In the genomic region with DNA sequence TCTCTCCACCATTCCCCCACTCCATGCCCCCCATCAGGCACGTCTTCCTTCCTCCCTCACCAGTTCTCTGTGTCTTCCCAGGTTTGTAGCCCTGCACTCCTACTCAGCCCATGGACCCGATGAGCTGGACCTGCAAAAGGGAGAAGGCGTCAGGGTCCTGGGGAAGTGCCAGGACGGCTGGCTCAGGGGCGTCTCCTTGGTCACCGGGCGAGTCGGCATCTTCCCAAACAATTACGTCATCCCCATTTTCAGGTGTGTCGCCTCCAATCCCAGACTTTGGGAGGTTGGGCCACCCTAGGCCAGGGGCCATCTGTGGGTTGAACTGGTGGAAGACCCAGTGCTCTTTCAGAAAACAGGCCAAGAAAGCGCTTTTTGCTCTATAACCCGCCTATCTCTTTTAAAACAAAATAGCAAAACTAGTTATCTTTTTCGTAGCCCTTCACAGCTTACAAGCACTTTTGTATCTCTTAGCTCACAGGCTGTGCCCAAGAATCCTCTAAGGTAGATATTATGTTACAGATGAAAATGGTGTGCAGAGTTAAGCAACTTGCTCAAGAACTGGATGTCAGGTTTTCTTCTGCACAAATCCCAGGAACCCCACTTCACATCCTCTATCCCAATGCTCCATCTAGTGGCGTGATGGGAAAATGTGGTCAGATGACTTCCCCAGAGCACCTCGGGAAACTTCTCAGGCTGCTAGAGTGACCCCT, we compare ENCODE assay signal across 8 cellular contexts. TPM values are rescaled to one million over a fixed set of nuclear protein-coding genes. Genes with fewer than 3 reads are reported as not detected.
DNase-seq lines count a peak whose midpoint lies in the region; ATAC-seq and TF ChIP-seq lines count a peak whose summit lies in the region.

No MANE protein-coding gene starts in this region.

- no peaks in the 10 kb centered on the region for H3K4me1 ChIP-seq in HAP-1

- H3K27me3 ChIP-seq in HAP-1 (ENCODE audit: low read depth) = no peaks in the 10 kb centered on the region

- H3K36me3 ChIP-seq in HAP-1 (replicated peaks) = no peaks in the 10 kb centered on the region

- H3K36me3 Mint-ChIP-seq in Calu3 (ENCODE audit: insufficient read depth, unreplicated experiment) = no peaks in the 10 kb centered on the region

- in situ Hi-C loops in HAP-1 (cut with MboI; ENCODE audit: low sequenced_read_pairs) = loop anchor here (10.0 kb wide), 1 partner anchor 214 kb away; a partner anchor contains a TSS
- in situ Hi-C loops in astrocyte of the spinal cord (cut with HindIII; ENCODE audit: low sequenced_read_pairs) = no loop called here

- TF ChIP-seq CTCF in Calu3 (IDR thresholded peaks at IDR 0.05; ENCODE audit: unreplicated experiment) = peak; percentile 86
- TF ChIP-seq CTCF in astrocyte of the spinal cord (IDR thresholded peaks at IDR 0.05; ENCODE audit: low read depth, low read length) = peak; percentile 78

- BruUV-seq in Calu3 (replicated peaks; lab: Mats Ljungman, UMichigan) = no TSS peak

- intact Hi-C loops in Calu3 (cut with micrococcal nuclease; ENCODE audit: unreplicated experiment) = loop anchor here (1.0 to 5.0 kb wide), 4 partner anchors 112 to 368 kb away; a partner anchor contains a TSS

- no peak overlapping the region for H3K4me3 Mint-ChIP-seq in Calu3 (ENCODE audit: low read depth, unreplicated experiment)

- H3K27ac Mint-ChIP-seq in Calu3 (ENCODE audit: unreplicated experiment) = peak overlapping the region; percentile 22

- CTCF ChIA-PET in Calu3 (lab: Charles Lee) = interaction anchor here (0.5 to 0.7 kb wide), 3 partner anchors 73 to 833 kb away, joined by 4 to 5 read pairs (median 5); a partner anchor contains a TSS

- H3K4me3 ChIP-seq in HAP-1 (no peak overlapping the region), astrocyte of the spinal cord (ENCODE audit: low read depth, low read length) (no peak overlapping the region)

- H3K9me3 Mint-ChIP-seq in Calu3 (ENCODE audit: low read depth, unreplicated experiment) = no peaks in the 10 kb centered on the region

- DNase-seq in Calu3 (peak; percentile 78), HAP-1 (ENCODE audit: low spot score in 2 of 2) (peak; percentile 70 to 76), NCI-H446 (lab: John Stamatoyannopoulos, UW) (peak; percentile 47 to 84), astrocyte of the spinal cord (ENCODE audit: low read depth, low spot score) (peak; percentile 79), iPS-NIHi11 (ENCODE audit: low spot score) (peak; percentile 87)
- DNase-seq in stimulated activated naive CD8-positive, alpha-beta T cell treated with anti-CD3 and anti-CD28 coated beads, Interleukin-15, Interleukin-2, amounts not matched to agents 100 U/mL and 50 U/mL, for 24 hours = peak; percentile 23

- no peaks in the 10 kb centered on the region for H3K9me3 ChIP-seq in HAP-1

- no peak for ATAC-seq in stimulated activated naive CD8-positive, alpha-beta T cell treated with anti-CD3 and anti-CD28 coated beads, Interleukin-15, Interleukin-2, amounts not matched to agents 100 U/mL and 50 U/mL, for 24 hours
- ATAC-seq in HG03439 (IDR thresholded peaks at IDR 0.05; ENCODE audit: unreplicated experiment) = no peak
- ATAC-seq in GM18873 (IDR thresholded peaks at IDR 0.05; ENCODE audit: low FRiP score, unreplicated experiment) = no peak

- peaks cover 35% of the 10 kb centered on the region for H3K4me1 Mint-ChIP-seq in Calu3 (ENCODE audit: low read depth, unreplicated experiment)

- H3K27me3 Mint-ChIP-seq in Calu3 (ENCODE audit: unreplicated experiment) = no peaks in the 10 kb centered on the region

RNA-seq across cellular contexts. Expression of a gene that starts 56.2 kb away (rescaled TPM):
- total RNA-seq in Calu3 (2022) = 1.4 and 3.8 TPM in 2 replicates

Comparison
In these comparisons a context has a peak if more than half of its experiments do, and no peak if none do; other contexts are left out.
1. DNase-seq: peak in every context shown above with its lines; median percentile 87 in iPS-NIHi11; 79 in astrocyte of the spinal cord; 78 in Calu3; 73 in HAP-1; 66 in NCI-H446; 23 in stimulated activated naive CD8-positive, alpha-beta T cell treated with anti-CD3 and anti-CD28 coated beads, Interleukin-15, Interleukin-2, amounts not matched to agents 100 U/mL and 50 U/mL, for 24 hours.